In genomic region chr2:237403024-237403882, GRCh38 we compare ENCODE assay signal across 16 cellular contexts. TPM values are rescaled to one million over a fixed set of nuclear protein-coding genes. Genes with fewer than 3 reads are reported as not detected.
DNase-seq lines count a peak whose midpoint lies in the region; ATAC-seq, FAIRE-seq and TF ChIP-seq lines count a peak whose summit lies in the region.
"Had no signal": no experiment of that assay in that cellular context is flagged by ENCODE, and none has a peak within 500 bp of the region (broad histone marks: within the 10 kb centered on the region; RNA-seq: fewer than 3 reads in every experiment).

No MANE protein-coding gene starts in this region.

- TF ChIP-seq CTCF in heart right ventricle (IDR thresholded peaks at IDR 0.05) (no peak), ascending aorta (IDR thresholded peaks at IDR 0.05) (no peak), D721Med (IDR thresholded peaks at IDR 0.05; ENCODE audit: insufficient read depth, missing control alignments) (no peak)

- H3K27me3 ChIP-seq in heart right ventricle: peaks cover 0 to 13% (median 0%) of the 10 kb centered on the region in 7 donors
- no peaks in the 10 kb centered on the region for H3K27me3 ChIP-seq in ascending aorta
- H3K27me3 ChIP-seq: cardiac muscle cell had no signal

- 61 to 63% methylated on average over 11 of the region's 11 CpGs for WGBS in heart right ventricle, 2 donors

- H3K4me3 Mint-ChIP-seq in activated naive CD8-positive, alpha-beta T cell treated with anti-CD3 and anti-CD28 coated beads for 36 hours: no peak overlapping the region
- H3K4me3 Mint-ChIP-seq: activated CD8-positive, alpha-beta T cell treated with anti-CD3 and anti-CD28 coated beads, Interleukin-2, amount 10 ng/mL, durations not matched to agents 7 days and 5 days; natural killer cell; stimulated activated naive B cell treated with anti-CD40 and anti-IgM and Interleukin-4, amounts not matched to agents 10 μg/mL and 1 μg/mL and 100 μg/mL, for 72 hours had no signal

- ATAC-seq in heart right ventricle (peak in 7 of 8 donors; percentile 51 to 81 (median 74)), GM19455 (IDR thresholded peaks at IDR 0.05; ENCODE audit: unreplicated experiment) (no peak)
- ATAC-seq: activated CD8-positive, alpha-beta T cell treated with anti-CD3 and anti-CD28 coated beads, Interleukin-2, amount 10 ng/mL, durations not matched to agents 7 days and 5 days; left colon; natural killer cell; stimulated activated naive B cell treated with anti-CD40 and anti-IgM and Interleukin-4, amounts not matched to agents 10 μg/mL and 1 μg/mL and 100 μg/mL, for 72 hours had no signal

- H3K36me3 ChIP-seq in heart right ventricle: no peaks in the 10 kb centered on the region
- H3K36me3 ChIP-seq in ascending aorta: no peaks in the 10 kb centered on the region
- H3K36me3 ChIP-seq: cardiac muscle cell had no signal

- no peaks in the 10 kb centered on the region for H3K4me1 Mint-ChIP-seq in activated naive CD8-positive, alpha-beta T cell treated with anti-CD3 and anti-CD28 coated beads for 36 hours
- H3K4me1 Mint-ChIP-seq: natural killer cell; stimulated activated naive B cell treated with anti-CD40 and anti-IgM and Interleukin-4, amounts not matched to agents 10 μg/mL and 1 μg/mL and 100 μg/mL, for 72 hours had no signal

- H3K27ac ChIP-seq in heart right ventricle: peak overlapping the region in 6 of 10 donors; percentile 7 to 52 (median 34)
- H3K27ac ChIP-seq in ascending aorta: peak overlapping the region in 1 of 2 donors; percentile 19
- H3K27ac ChIP-seq: cardiac muscle cell had no signal

- H3K27me3 Mint-ChIP-seq in activated naive CD8-positive, alpha-beta T cell treated with anti-CD3 and anti-CD28 coated beads for 36 hours: no peaks in the 10 kb centered on the region

- H3K9me3 Mint-ChIP-seq in activated naive CD8-positive, alpha-beta T cell treated with anti-CD3 and anti-CD28 coated beads for 36 hours: no peaks in the 10 kb centered on the region
- H3K9me3 Mint-ChIP-seq: activated T-helper 2 cell treated with anti-CD3 and anti-CD28 coated beads, Interferon-gamma antibody, Interleukin-2, Interleukin-4, amounts not matched to agents 10 μg/mL and 5 μg/mL and 100 μg/mL, durations not matched to agents 14 hours and 24 hours and 36 hours; natural killer cell; stimulated activated naive B cell treated with anti-CD40 and anti-IgM and Interleukin-4, amounts not matched to agents 10 μg/mL and 1 μg/mL and 100 μg/mL, for 72 hours had no signal

- H3K9me3 ChIP-seq in heart right ventricle (no peaks in the 10 kb centered on the region), ascending aorta (no peaks in the 10 kb centered on the region)

- H3K4me1 ChIP-seq in heart right ventricle: peaks cover 7 to 74% (median 33%) of the 10 kb centered on the region in 9 donors
- H3K4me1 ChIP-seq in ascending aorta: peaks cover 0 to 10% of the 10 kb centered on the region in 2 donors

- no peak for FAIRE-seq in D721Med (lab: Jason Lieb, UNC)

- no peaks in the 10 kb centered on the region for H3K36me3 Mint-ChIP-seq in activated naive CD8-positive, alpha-beta T cell treated with anti-CD3 and anti-CD28 coated beads for 36 hours
- H3K36me3 Mint-ChIP-seq: natural killer cell; stimulated activated naive B cell treated with anti-CD40 and anti-IgM and Interleukin-4, amounts not matched to agents 10 μg/mL and 1 μg/mL and 100 μg/mL, for 72 hours had no signal

- no peak overlapping the region for H3K27ac Mint-ChIP-seq in activated naive CD8-positive, alpha-beta T cell treated with anti-CD3 and anti-CD28 coated beads for 36 hours
- H3K27ac Mint-ChIP-seq: activated CD8-positive, alpha-beta T cell treated with anti-CD3 and anti-CD28 coated beads, Interleukin-2, amount 10 ng/mL, durations not matched to agents 7 days and 5 days; activated T-helper 2 cell treated with anti-CD3 and anti-CD28 coated beads, Interferon-gamma antibody, Interleukin-2, Interleukin-4, amounts not matched to agents 10 μg/mL and 5 μg/mL and 100 μg/mL, durations not matched to agents 14 hours and 24 hours and 36 hours; natural killer cell; stimulated activated naive B cell treated with anti-CD40 and anti-IgM and Interleukin-4, amounts not matched to agents 10 μg/mL and 1 μg/mL and 100 μg/mL, for 72 hours had no signal

- intact Hi-C loops in heart right ventricle (cut with DNase I) (loop anchor here in 3 of 10 donors (10.0 kb wide), 3 partner anchors 78 to 278 kb away; no protein-coding TSS in a partner anchor), ascending aorta (cut with DNase I) (no loop called here)

- peak; percentile 60 for DNase-seq in EH (ENCODE audit: low read depth)
- DNase-seq in brain pericyte (ENCODE audit: low read depth, low spot score): peak; percentile 45
- DNase-seq in heart right ventricle: peak in 1 of 2 donors; percentile 22
- peak; percentile 66 for DNase-seq in skeletal muscle cell (ENCODE audit: low read depth)
- no peak for DNase-seq in ascending aorta (ENCODE audit: low spot score in 2 of 2)
- no peak for DNase-seq in activated naive CD8-positive, alpha-beta T cell treated with anti-CD3 and anti-CD28 coated beads for 36 hours
- no peak for DNase-seq in D721Med (ENCODE audit: insufficient read length, low spot score)
- DNase-seq: activated CD8-positive, alpha-beta T cell treated with anti-CD3 and anti-CD28 coated beads, Interleukin-2, amount 10 ng/mL, durations not matched to agents 7 days and 5 days; left colon; natural killer cell; NCI-H1694 treated with DMSO at 0.1 percent for 48 hours; stimulated activated naive B cell treated with anti-CD40 and anti-IgM and Interleukin-4, amounts not matched to agents 10 μg/mL and 1 μg/mL and 100 μg/mL, for 72 hours had no signal

- H3K4me3 ChIP-seq in heart right ventricle (no peak overlapping the region), skeletal muscle cell (ENCODE audit: low read depth, low read length) (peak overlapping the region; percentile 26), ascending aorta (no peak overlapping the region)
- H3K4me3 ChIP-seq: cardiac muscle cell had no signal

RNA-seq across cellular contexts. Expression of gene COL6A3, which starts 10.7 kb away (rescaled TPM):
- total RNA-seq in heart right ventricle (100 to 1,000 TPM in 2 of 10 donors, 10 to 100 TPM in 8; 27.7 to 222 (median 47.5) TPM), ascending aorta (156 TPM)
- polyA plus RNA-seq in heart right ventricle: 100 to 1,000 TPM in 1 of 2 donors, 10 to 100 TPM in 1; 33.5 to 116 TPM
- total RNA-seq in activated naive CD8-positive, alpha-beta T cell treated with anti-CD3 and anti-CD28 coated beads for 36 hours: 1 to 10 TPM in 1 of 2 experiments, under 1 TPM in 1; 0.76 to 1.3 TPM
- total RNA-seq: OCI-LY7 had no signal

Comparison
In these comparisons a context has a peak if more than half of its experiments do, and no peak if none do; other contexts are left out.
1. DNase-seq: peak in EH (single experiment), brain pericyte (single experiment) and skeletal muscle cell (single experiment); none in ascending aorta (0 of 2), activated naive CD8-positive, alpha-beta T cell treated with anti-CD3 and anti-CD28 coated beads for 36 hours (single experiment) and D721Med (single experiment).
2. RNA of gene COL6A3, which starts 10.7 kb away (total RNA-seq): 156 TPM in ascending aorta (single experiment) and 27.7 to 222 TPM in heart right ventricle; 0.76 to 1.3 TPM in activated naive CD8-positive, alpha-beta T cell treated with anti-CD3 and anti-CD28 coated beads for 36 hours; every median in the first group is over 10 times any median in the second.